Comparison of ENCODE assay signal across 31 cellular contexts in the genomic region with DNA sequence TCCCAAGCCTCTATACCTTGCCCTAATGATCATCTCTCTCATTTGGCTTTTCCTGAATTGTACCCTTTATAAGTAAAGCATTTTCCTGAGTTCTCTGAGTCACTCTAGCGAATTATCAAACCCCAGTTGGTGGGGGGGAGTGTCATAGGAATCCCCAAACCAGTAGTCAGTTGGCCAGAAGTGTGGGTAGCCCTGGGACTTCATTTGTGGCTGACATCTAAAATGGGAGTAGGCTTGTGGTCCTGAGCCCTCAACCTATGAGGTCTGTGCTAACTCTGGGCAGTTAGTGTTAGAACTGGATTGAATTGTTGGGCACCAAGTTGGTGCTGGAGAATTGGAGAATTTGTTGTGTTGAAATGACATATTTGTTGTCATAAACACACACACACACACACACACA.
"Had no signal": no experiment of that assay in that cellular context is flagged by ENCODE, and none has a peak within 500 bp of the region (broad histone marks: within the 10 kb centered on the region; RNA-seq: fewer than 3 reads in every experiment).

No MANE protein-coding gene starts in this region.

- H3K4me1 Mint-ChIP-seq: activated T-helper 17 cell treated with anti-CD3 and anti-CD28 coated beads, Interleukin-2, amount 50 U/mL, for 72 hours; T-helper 17 cell had no signal

- H3K27ac ChIP-seq: ascending aorta, cardiac muscle cell, colonic mucosa, epithelial cell of prostate, gastroesophageal sphincter, WERI-Rb-1 had no signal

- H3K36me3 ChIP-seq: ascending aorta, breast epithelium, cardiac muscle cell, colonic mucosa, esophagus squamous epithelium, gastroesophageal sphincter, WERI-Rb-1 had no signal

- H3K4me1 ChIP-seq: breast epithelium, colonic mucosa had no signal

- H3K4me3 ChIP-seq: ascending aorta, breast epithelium, cardiac muscle cell, colonic mucosa, esophagus squamous epithelium, gastroesophageal sphincter had no signal

- H3K9me3 Mint-ChIP-seq: activated T-cell treated with anti-CD3 and anti-CD28 coated beads, Interleukin-2, amount 50 U/mL, for 4 hours; activated T-helper 17 cell treated with anti-CD3 and anti-CD28 coated beads, Interleukin-2, amount 50 U/mL, for 72 hours; T-helper 2 cell treated with Interferon-gamma antibody and Interleukin-4, amounts not matched to agents 5 μg/mL and 100 μg/mL, for 36 hours had no signal

- H3K27me3 ChIP-seq: ascending aorta, breast epithelium, cardiac muscle cell, colonic mucosa, esophagus squamous epithelium, gastroesophageal sphincter had no signal

- ATAC-seq: activated CD4-positive, CD25-positive, alpha-beta regulatory T cell treated with anti-CD3 and anti-CD28 coated beads, Interleukin-2, amount 50 U/mL, for 24 hours; activated CD8-positive, alpha-beta T cell treated with anti-CD3 and anti-CD28 coated beads for 36 hours; activated T-cell treated with anti-CD3 and anti-CD28 coated beads, Interleukin-2, amount 50 U/mL, for 4 hours; activated T-helper 17 cell treated with anti-CD3 and anti-CD28 coated beads, Interleukin-2, amount 50 U/mL, for 72 hours; gastroesophageal sphincter; T-helper 17 cell had no signal

- DNase-seq: activated B cell treated with CpG ODN at 0.5 μM for 24 hours; activated CD4-positive, alpha-beta T cell treated with anti-CD3 and anti-CD28 coated beads for 48 hours; activated CD4-positive, alpha-beta T cell treated with anti-CD3 and anti-CD28 coated beads, Interleukin-2, amount 50 U/mL, for 1 hour; activated CD4-positive, alpha-beta T cell treated with anti-CD3 and anti-CD28 coated beads, Interleukin-2, amount 50 U/mL, for 48 hours; activated CD8-positive, alpha-beta memory T cell treated with anti-CD3 and anti-CD28 coated beads for 24 hours; activated CD8-positive, alpha-beta T cell treated with anti-CD3 and anti-CD28 coated beads for 36 hours; activated effector memory CD4-positive, alpha-beta T cell treated with Interleukin-2 at 50 U/mL for 16 hours; activated gamma-delta T cell treated with Interleukin-2 at 50 U/mL for 16 hours; activated naive CD4-positive, alpha-beta T cell treated with anti-CD3 and anti-CD28 coated beads, Interleukin-2, amount 50 U/mL, for 16 hours; activated naive CD4-positive, alpha-beta T cell treated with Interleukin-2 at 50 U/mL for 16 hours; activated T-cell treated with anti-CD3 and anti-CD28 coated beads, Interleukin-2, amount 50 U/mL, for 4 hours; central memory CD4-positive, alpha-beta T cell; cerebellar nuclear complex; colonic mucosa; effector CD8-positive, alpha-beta T cell; esophagus squamous epithelium; foreskin melanocyte; T-helper 1 cell; T-helper 17 cell; T1000; WERI-Rb-1 had no signal

- H3K4me3 Mint-ChIP-seq: activated B cell treated with CpG ODN at 0.5 μM for 24 hours; activated CD8-positive, alpha-beta T cell treated with anti-CD3 and anti-CD28 coated beads for 36 hours; activated naive CD8-positive, alpha-beta T cell; activated T-cell treated with anti-CD3 and anti-CD28 coated beads, Interleukin-2, amount 50 U/mL, for 4 hours; activated T-helper 17 cell treated with anti-CD3 and anti-CD28 coated beads, Interleukin-2, amount 50 U/mL, for 72 hours; brain; T-helper 17 cell; T-helper 2 cell treated with Interferon-gamma antibody and Interleukin-4, amounts not matched to agents 5 μg/mL and 100 μg/mL, for 36 hours had no signal

- H3K27ac Mint-ChIP-seq: activated B cell treated with CpG ODN at 0.5 μM for 24 hours; activated CD8-positive, alpha-beta T cell treated with anti-CD3 and anti-CD28 coated beads for 36 hours; activated naive CD8-positive, alpha-beta T cell; activated T-helper 17 cell treated with anti-CD3 and anti-CD28 coated beads, Interleukin-2, amount 50 U/mL, for 72 hours; brain; T-helper 17 cell; T-helper 2 cell treated with Interferon-gamma antibody and Interleukin-4, amounts not matched to agents 5 μg/mL and 100 μg/mL, for 36 hours had no signal

- H3K9me3 ChIP-seq: breast epithelium, colonic mucosa, gastroesophageal sphincter had no signal

- H3K27me3 Mint-ChIP-seq: brain had no signal
